8 cellular contexts compared by ENCODE assay signal in genomic region chr6:16651871-16652270, GRCh38.
DNase-seq lines count a peak whose midpoint lies in the region; ATAC-seq and TF ChIP-seq lines count a peak whose summit lies in the region.

No MANE protein-coding gene starts in this region.

- no peak for TF ChIP-seq CTCF in esophagus squamous epithelium (IDR thresholded peaks at IDR 0.05)

- WGBS in esophagus squamous epithelium, 2 donors, result 30 to 50% methylated on average over 6 of the region's 6 CpGs

- peaks cover 0 to 25% (median 0%) of the 10 kb centered on the region in 3 donors for H3K36me3 ChIP-seq in esophagus squamous epithelium

- H3K27ac ChIP-seq in esophagus squamous epithelium, result peak overlapping the region; percentile 61 to 72 (median 67)

- intact Hi-C loops in esophagus squamous epithelium (cut with DNase I), result no loop called here

- H3K4me1 ChIP-seq in esophagus squamous epithelium, result peaks cover 13 to 33% (median 18%) of the 10 kb centered on the region in 3 donors

- peak in 1 of 4 donors; percentile 12 for TF ChIP-seq POLR2A in esophagus squamous epithelium (IDR thresholded peaks at IDR 0.05)

- ATAC-seq in GM18502 (IDR thresholded peaks at IDR 0.05; ENCODE audit: poor library complexity, unreplicated experiment) (peak; percentile 66), GM21447 (IDR thresholded peaks at IDR 0.05; ENCODE audit: unreplicated experiment) (peak; percentile 90), HG03521 (IDR thresholded peaks at IDR 0.05; ENCODE audit: unreplicated experiment) (peak; percentile 81)

- H3K4me3 ChIP-seq in esophagus squamous epithelium, result no peak overlapping the region

- DNase-seq in esophagus squamous epithelium (lab: John Stamatoyannopoulos, UW) (no peak), AML-193 (lab: John Stamatoyannopoulos, UW) (no peak), NCI-H1105 treated with DMSO at 0.1 percent for 48 hours (lab: John Stamatoyannopoulos, UW) (no peak), AG08396 (ENCODE audit: low spot score) (no peak)
- DNase-seq in NK-92 treated with Interleukin-12 subunit alpha and Interleukin-12 subunit beta, amount 100 ng/mL, for 24 hours (lab: John Stamatoyannopoulos, UW), result no peak

- H3K9me3 ChIP-seq in esophagus squamous epithelium, result no peaks in the 10 kb centered on the region

- no peaks in the 10 kb centered on the region for H3K27me3 ChIP-seq in esophagus squamous epithelium
